In the genomic region with DNA sequence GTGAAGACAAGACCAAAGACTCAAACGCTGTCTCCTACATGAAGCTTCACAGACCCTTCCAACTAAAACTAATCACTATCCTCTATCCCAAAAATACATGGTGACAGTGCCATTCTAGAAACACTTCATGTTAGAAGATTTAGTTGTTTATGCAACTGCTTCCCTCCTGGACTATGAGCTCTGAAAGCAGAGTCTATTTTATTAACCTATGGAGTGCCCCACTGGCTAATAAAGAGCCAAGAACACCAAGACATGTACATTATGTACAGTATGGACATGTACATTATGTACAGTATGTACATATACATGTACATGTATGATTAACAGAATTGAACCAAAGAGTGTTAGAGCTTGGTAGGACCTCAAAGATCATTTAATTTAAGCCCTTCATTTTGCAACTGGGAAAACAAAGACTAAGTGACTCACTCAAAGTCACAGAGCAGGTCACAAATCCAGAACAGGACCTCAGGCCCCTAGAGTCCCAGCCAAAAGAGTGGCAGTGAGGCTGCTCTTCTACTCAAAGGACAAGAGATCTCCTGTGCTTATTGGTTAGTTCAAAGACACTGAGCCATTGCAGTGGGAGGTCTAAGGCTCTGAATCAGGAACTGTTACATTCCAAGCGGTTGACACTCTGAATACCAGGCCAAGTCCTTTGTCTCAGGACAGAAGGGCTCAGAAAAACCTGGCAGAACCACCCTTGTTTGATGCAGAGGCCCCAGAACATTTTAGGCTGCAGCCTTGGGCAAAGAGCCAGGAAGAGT, we compare ENCODE assay signal across 9 cellular contexts.
DNase-seq lines count a peak whose midpoint lies in the region; TF ChIP-seq lines count a peak whose summit lies in the region.
"Had no signal": no experiment of that assay in that cellular context is flagged by ENCODE, and none has a peak within 500 bp of the region (broad histone marks: within the 10 kb centered on the region; RNA-seq: fewer than 3 reads in every experiment).

No MANE protein-coding gene starts in this region.

- no peak for TF ChIP-seq CTCF in cardiac fibroblast (IDR thresholded peaks at IDR 0.05; ENCODE audit: low read depth, low read length)

- no peak overlapping the region for H3K4me3 ChIP-seq in cardiac fibroblast (replicated peaks in 1 of 2; ENCODE audit: low read depth in 2 of 2, low read length in 2 of 2)

- DNase-seq in SIG-M5 treated with dmso at 0.1 percent for 504 hours (lab: John Stamatoyannopoulos, UW; ENCODE audit: unreplicated experiment) (peak; percentile 46), SIG-M5 (lab: John Stamatoyannopoulos, UW) (no peak), cardiac fibroblast (ENCODE audit: low read depth in 2 of 2) (peak; percentile 82 to 97), iris pigment epithelial cell (ENCODE audit: low read depth) (peak; percentile 67), NCI-H2227 treated with DMSO at 0.1 percent for 48 hours (lab: John Stamatoyannopoulos, UW) (no peak), amniotic stem cell (lab: John Stamatoyannopoulos, UW) (no peak), mucosa of gallbladder (ENCODE audit: low spot score) (no peak), mesenteric fat pad (ENCODE audit: low spot score) (no peak)
- DNase-seq: SHP77 had no signal

Comparison
In these comparisons a context has a peak if more than half of its experiments do, and no peak if none do; other contexts are left out.
1. DNase-seq: peak in SIG-M5 treated with dmso at 0.1 percent for 504 hours (single experiment), cardiac fibroblast (2 of 2) and iris pigment epithelial cell (single experiment); none in SIG-M5 (single experiment), NCI-H2227 treated with DMSO at 0.1 percent for 48 hours (single experiment), amniotic stem cell (single experiment), mucosa of gallbladder (single experiment) and mesenteric fat pad (single experiment).